ENCODE assay signal across 8 cellular contexts in the genomic region with DNA sequence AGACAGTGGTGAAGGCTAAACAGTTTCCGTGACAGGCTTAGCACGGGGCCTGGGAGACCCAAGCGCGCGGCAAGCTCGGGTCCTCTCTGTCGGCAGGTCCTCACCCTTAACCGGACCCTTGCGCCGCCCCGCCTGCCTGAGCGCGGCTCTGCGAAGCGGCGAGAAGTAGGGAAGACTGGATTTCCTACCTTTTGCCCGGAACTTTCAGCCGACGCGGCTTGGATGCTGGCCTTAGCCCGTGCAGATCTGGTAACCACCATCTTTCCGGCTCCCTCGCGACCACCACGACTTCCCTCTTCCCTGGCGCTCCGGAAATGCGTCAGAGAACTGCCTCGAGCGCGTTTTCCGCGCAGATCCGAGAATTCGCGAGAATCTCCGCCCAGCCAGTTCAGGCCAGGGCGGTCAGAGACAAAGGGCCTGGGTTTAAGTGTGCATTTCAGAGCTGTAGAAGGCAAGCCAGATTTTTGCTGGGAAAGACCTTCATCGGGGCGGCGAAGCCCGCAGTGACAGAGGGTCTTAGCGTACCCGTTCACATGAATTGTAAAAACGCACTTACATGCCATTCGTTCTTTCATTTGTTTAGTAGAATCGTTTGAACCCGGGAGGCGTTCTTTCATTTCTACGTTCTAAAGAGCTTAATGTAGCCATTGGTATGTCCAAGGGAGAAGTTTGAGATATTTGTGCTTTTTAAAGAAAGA.
DNase-seq lines count a peak whose midpoint lies in the region; ATAC-seq and TF ChIP-seq lines count a peak whose summit lies in the region.

A gene with protein sequence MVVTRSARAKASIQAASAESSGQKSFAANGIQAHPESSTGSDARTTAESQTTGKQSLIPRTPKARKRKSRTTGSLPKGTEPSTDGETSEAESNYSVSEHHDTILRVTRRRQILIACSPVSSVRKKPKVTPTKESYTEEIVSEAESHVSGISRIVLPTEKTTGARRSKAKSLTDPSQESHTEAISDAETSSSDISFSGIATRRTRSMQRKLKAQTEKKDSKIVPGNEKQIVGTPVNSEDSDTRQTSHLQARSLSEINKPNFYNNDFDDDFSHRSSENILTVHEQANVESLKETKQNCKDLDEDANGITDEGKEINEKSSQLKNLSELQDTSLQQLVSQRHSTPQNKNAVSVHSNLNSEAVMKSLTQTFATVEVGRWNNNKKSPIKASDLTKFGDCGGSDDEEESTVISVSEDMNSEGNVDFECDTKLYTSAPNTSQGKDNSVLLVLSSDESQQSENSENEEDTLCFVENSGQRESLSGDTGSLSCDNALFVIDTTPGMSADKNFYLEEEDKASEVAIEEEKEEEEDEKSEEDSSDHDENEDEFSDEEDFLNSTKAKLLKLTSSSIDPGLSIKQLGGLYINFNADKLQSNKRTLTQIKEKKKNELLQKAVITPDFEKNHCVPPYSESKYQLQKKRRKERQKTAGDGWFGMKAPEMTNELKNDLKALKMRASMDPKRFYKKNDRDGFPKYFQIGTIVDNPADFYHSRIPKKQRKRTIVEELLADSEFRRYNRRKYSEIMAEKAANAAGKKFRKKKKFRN (minus strand): TSS at position 318 of the 698 bp plus-strand sequence. CDS start 58 bp downstream, at position 260.

- H3K4me3 ChIP-seq in brain microvascular endothelial cell (ENCODE audit: low read depth, low read length) = peak within 1 kb of the TSS; percentile 92
- peak within 1 kb of the TSS; percentile 87 for H3K4me3 ChIP-seq in iPS DF 6.9 (ENCODE audit: low read length)
- peak within 1 kb of the TSS; percentile 73 for H3K4me3 ChIP-seq in skeletal muscle cell (ENCODE audit: low read depth, low read length)

- ATAC-seq in GM18520 (IDR thresholded peaks at IDR 0.05; ENCODE audit: unreplicated experiment) (peak; percentile 84), HG03064 (IDR thresholded peaks at IDR 0.05; ENCODE audit: low read depth, unreplicated experiment) (peak; percentile 93)

- TF ChIP-seq CTCF in brain microvascular endothelial cell (IDR thresholded peaks at IDR 0.05; ENCODE audit: low read depth, low read length, missing control alignments) = no peak

- H3K9me3 ChIP-seq in iPS DF 6.9 (ENCODE audit: control insufficient read depth, insufficient read depth, low read length) = no peaks in the 10 kb centered on the region

- H3K27me3 ChIP-seq in brain microvascular endothelial cell (replicated peaks) = no peaks in the 10 kb centered on the region
- H3K27me3 ChIP-seq in iPS DF 6.9 (ENCODE audit: control insufficient read depth, insufficient read depth, low read length) = no peaks in the 10 kb centered on the region

- WGBS in iPS DF 6.9 (ENCODE audit: insufficient coverage, insufficient read length) = no CpG with 5 or more reads among the region's 50 CpGs

- in situ Hi-C loops in brain microvascular endothelial cell (cut with HindIII; ENCODE audit: low pct_ligation_motif_present, low sequenced_read_pairs) = no loop called here

- H3K4me1 ChIP-seq in iPS DF 6.9 (ENCODE audit: control insufficient read depth, insufficient read depth, low read length) = no peaks in the 10 kb centered on the region

- H3K27ac ChIP-seq in brain microvascular endothelial cell (peak within 1 kb of the TSS; percentile 94), iPS DF 6.9 (ENCODE audit: low read length) (no peak within 1 kb of the TSS)

- DNase-seq in 8988T (peak; percentile 58), NCI-H2107 treated with DMSO at 0.1 percent for 48 hours (lab: John Stamatoyannopoulos, UW; ENCODE audit: unreplicated experiment) (peak; percentile 87), UCSD-AML1 (lab: John Stamatoyannopoulos, UW; ENCODE audit: unreplicated experiment) (peak; percentile 86), brain microvascular endothelial cell (peak; percentile 91), iPS DF 6.9 (ENCODE audit: low read depth, low spot score) (peak; percentile 81), skeletal muscle cell (ENCODE audit: low read depth) (peak; percentile 63)

- H3K36me3 ChIP-seq in brain microvascular endothelial cell (replicated peaks) = peaks cover 34% of the 10 kb centered on the region
- peaks cover 13% of the 10 kb centered on the region; the same call in 1 of the 2 replicates for H3K36me3 ChIP-seq in iPS DF 6.9 (ENCODE audit: control insufficient read depth, insufficient read depth, low read length)
